In the genomic region with DNA sequence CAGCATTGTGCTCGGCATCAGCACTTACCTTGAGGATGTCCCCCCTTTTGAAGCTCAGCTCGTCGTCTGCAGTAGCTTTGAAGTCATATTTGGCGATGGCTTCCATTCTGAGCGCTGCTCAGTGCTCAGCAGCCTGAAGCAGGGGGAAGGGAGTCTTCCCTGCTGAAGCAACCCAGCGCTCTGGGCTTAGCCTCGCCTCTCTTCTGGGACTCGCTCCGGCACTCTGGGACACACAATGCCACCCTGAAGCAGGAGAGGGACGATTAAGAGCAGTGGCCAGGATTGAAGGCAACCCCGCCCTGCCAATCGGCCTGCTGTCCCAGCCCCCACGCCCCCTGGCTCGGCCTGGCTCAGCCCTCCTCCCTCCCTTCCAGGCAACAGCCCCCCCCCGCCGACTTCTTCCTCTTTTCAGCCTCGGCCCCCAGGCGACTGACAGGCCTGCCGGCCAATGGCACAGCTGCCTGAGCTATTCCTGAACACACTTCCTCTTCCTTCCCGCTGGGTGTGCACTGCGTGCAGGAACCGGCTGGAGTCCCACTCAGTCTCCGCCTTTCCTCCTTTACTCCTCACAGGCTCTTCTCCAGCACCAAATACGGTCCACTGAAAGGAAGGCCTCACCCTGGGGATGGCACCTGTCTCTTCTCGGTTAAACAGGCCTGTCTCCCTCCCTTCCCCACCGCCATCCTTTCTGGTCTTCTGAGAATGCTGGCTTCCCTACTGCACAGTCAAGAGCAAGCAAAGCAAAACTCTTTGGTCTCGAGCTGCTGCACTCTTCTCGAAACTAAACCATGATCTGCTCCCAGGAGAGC, we compare ENCODE assay signal across 8 cellular contexts. TPM values are rescaled to one million over a fixed set of nuclear protein-coding genes. Genes with fewer than 3 reads are reported as not detected.
DNase-seq lines count a peak whose midpoint lies in the region; ATAC-seq and TF ChIP-seq lines count a peak whose summit lies in the region.

No MANE protein-coding gene starts in this region.

- peaks cover 46% of the 10 kb centered on the region for H3K4me1 Mint-ChIP-seq in progenitor cell of endocrine pancreas (ENCODE audit: low read depth)

- H3K36me3 Mint-ChIP-seq in progenitor cell of endocrine pancreas (ENCODE audit: insufficient read depth): peaks cover 9% of the 10 kb centered on the region

- H3K27me3 ChIP-seq in GM06990 (replicated peaks; ENCODE audit: control insufficient read depth, insufficient read depth, low read length) (no peaks in the 10 kb centered on the region), upper lobe of right lung (no peaks in the 10 kb centered on the region)

- TF ChIP-seq CTCF in GM06990 (IDR thresholded peaks at IDR 0.05; ENCODE audit: insufficient read depth, low read length, poor library complexity, severe bottlenecking): no peak
- TF ChIP-seq CTCF in progenitor cell of endocrine pancreas (IDR thresholded peaks at IDR 0.05; ENCODE audit: unreplicated experiment): no peak
- TF ChIP-seq CTCF in upper lobe of right lung (IDR thresholded peaks at IDR 0.05): peak; percentile 26

- no peaks in the 10 kb centered on the region for H3K9me3 Mint-ChIP-seq in progenitor cell of endocrine pancreas (ENCODE audit: low read depth)

- no peaks in the 10 kb centered on the region for H3K27me3 Mint-ChIP-seq in progenitor cell of endocrine pancreas

- peak overlapping the region; percentile 96 for H3K27ac Mint-ChIP-seq in progenitor cell of endocrine pancreas

- DNase-seq in GM06990 (ENCODE audit: extremely low read depth, insufficient read length) (peak; percentile 91), NCI-H146 (lab: John Stamatoyannopoulos, UW) (peak; percentile 99), T-helper 1 cell (peak; percentile 63 to 79 (median 72)), amygdala (lab: John Stamatoyannopoulos, UW) (peak; percentile 53 to 99 (median 97)), left ventricle myocardium superior (peak; percentile 99), progenitor cell of endocrine pancreas (ENCODE audit: low spot score, unreplicated experiment) (peak; percentile 96), upper lobe of right lung (peak; percentile 99)

- no peaks in the 10 kb centered on the region for H3K9me3 ChIP-seq in upper lobe of right lung

- H3K36me3 ChIP-seq in GM06990 (ENCODE audit: control insufficient read depth, insufficient read depth, low read length) (peaks cover 3% of the 10 kb centered on the region; the same call in 1 of the 2 replicates), upper lobe of right lung (no peaks in the 10 kb centered on the region)

- peak overlapping the region; percentile 63 for H3K4me3 ChIP-seq in GM06990 (replicated peaks; ENCODE audit: low read depth, low read length)
- H3K4me3 ChIP-seq in upper lobe of right lung: peak overlapping the region; percentile 59

- intact Hi-C loops in left ventricle myocardium superior (cut with micrococcal nuclease) (loop anchor here (5.0 kb wide), 1 partner anchor 66 kb away; no protein-coding TSS in a partner anchor), upper lobe of right lung (cut with DNase I) (no loop called here)

- peak overlapping the region; percentile 65 for H3K27ac ChIP-seq in upper lobe of right lung

- peaks cover 55% of the 10 kb centered on the region for H3K4me1 ChIP-seq in upper lobe of right lung

- peak; percentile 90 for ATAC-seq in HG02759 (IDR thresholded peaks at IDR 0.05; ENCODE audit: unreplicated experiment)
- ATAC-seq in left ventricle myocardium superior: peak; percentile 100
- peak; percentile 100 for ATAC-seq in upper lobe of right lung

- H3K4me3 Mint-ChIP-seq in progenitor cell of endocrine pancreas (ENCODE audit: low read depth): peak overlapping the region; percentile 96

RNA-seq across cellular contexts. Expression of a gene that starts 11.8 kb away (rescaled TPM):
- total RNA-seq in left ventricle myocardium superior (84.2 TPM), progenitor cell of endocrine pancreas (84.8 and 87.5 TPM in 2 replicates), upper lobe of right lung (139 TPM)

Comparison
In these comparisons a context has a peak if more than half of its experiments do, and no peak if none do; other contexts are left out.
1. Peak in every context shown above with its lines: DNase-seq, ATAC-seq, H3K4me3 ChIP-seq and H3K27ac ChIP-seq.